In the genomic region with DNA sequence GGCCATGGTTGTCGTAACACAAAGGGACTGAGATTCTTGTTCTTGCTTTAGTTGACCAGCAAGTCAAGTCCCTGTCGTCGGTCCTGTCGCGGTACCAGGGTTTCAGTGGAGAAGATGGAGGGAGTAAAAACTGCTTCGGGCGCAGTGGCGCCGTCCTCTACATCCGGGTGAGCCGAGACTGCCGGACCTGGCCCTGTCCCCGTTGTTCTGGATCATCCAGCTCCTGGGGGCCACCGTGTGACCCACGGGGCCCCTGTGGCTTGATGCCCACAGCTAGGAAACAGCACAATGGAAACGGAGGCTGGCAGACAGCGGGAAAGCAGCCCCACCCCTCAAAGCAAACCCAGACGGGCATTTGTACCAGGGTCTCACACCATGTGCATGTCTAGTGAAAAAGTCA, we compare ENCODE assay signal across 1 cellular context.
TF ChIP-seq lines count a peak whose summit lies in the region.

No MANE protein-coding gene starts in this region.

TF ChIP-seq in WTC11, 78 proteins besides CTCF, POLR2A, EP300 and RAD21 (continued from another document):
- no peak for TF ChIP-seq ZNF263 (CRISPR knock-in tag; IDR thresholded peaks at IDR 0.05; ENCODE audit: low read depth)
- TF ChIP-seq MXD4 (CRISPR knock-in tag; IDR thresholded peaks at IDR 0.05; ENCODE audit: borderline replicate concordance): no peak
- TF ChIP-seq ZNF219 (CRISPR knock-in tag; IDR thresholded peaks at IDR 0.05; ENCODE audit: borderline replicate concordance): no peak
- TF ChIP-seq HMGA2 (CRISPR knock-in tag; IDR thresholded peaks at IDR 0.05): no peak
- no peak for TF ChIP-seq SP1 (CRISPR knock-in tag; conservative IDR thresholded peaks at IDR 0.05)
